Comparison of ENCODE assay signal across 1 cellular context in the genomic region with DNA sequence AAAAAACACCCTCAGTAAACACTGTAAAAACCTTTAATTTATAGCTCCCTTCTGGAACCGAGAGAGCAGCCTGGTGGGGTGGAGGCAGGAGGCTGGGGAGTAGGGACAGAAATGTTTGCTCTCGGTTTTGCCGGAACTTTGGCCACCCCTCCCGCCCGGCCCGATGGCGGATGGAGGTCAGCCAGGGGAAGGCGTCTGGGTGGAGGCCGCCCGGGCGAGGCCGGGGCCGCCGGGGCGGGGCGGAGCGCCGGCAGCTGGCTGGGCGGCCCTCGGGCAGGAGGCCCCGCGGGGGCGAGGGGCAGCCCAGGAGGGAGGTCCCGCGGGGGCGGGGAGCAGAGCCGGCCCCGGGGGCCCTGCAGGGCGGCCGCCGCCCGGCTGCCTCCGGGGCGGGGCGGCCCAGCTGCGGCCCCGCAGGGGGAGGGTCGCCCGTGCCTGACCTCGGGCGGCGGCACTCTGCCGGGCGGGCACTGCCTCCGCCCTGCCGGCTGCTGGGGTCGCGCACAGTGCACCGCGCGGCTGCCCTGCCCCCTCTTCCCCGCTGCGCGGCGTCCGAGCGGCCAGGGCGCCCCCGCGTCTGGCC.
TF ChIP-seq lines count a peak whose summit lies in the region.

No MANE protein-coding gene starts in this region.

TF ChIP-seq in K562, 482 proteins besides CTCF, POLR2A, EP300 and RAD21 (continued from another document and continues in another):
- TF ChIP-seq ZMIZ1 (IDR thresholded peaks at IDR 0.05; ENCODE audit: low read depth in 2 of 2, low read length in 2 of 2) (no peak), ADNP (tag; IDR thresholded peaks at IDR 0.05) (no peak), ZNF24 (IDR thresholded peaks at IDR 0.05) (no peak), KDM4B (IDR thresholded peaks at IDR 0.05; ENCODE audit: borderline replicate concordance in 2 of 2, low read depth in 1 of 2) (no peak; a peak in 1 of 4 replicates), MAZ (CRISPR knock-in tag; conservative IDR thresholded peaks at IDR 0.05 in 1 of 2, IDR thresholded peaks at IDR 0.05 in 1 of 2) (peak in 1 of 2 experiments; percentile 48; a peak in 1 of 4 replicates), TCFL5 (CRISPR knock-in tag; conservative IDR thresholded peaks at IDR 0.05) (no peak), XRCC5 (IDR thresholded peaks at IDR 0.05; ENCODE audit: low read depth, low read length) (no peak), NFYB (IDR thresholded peaks at IDR 0.05; ENCODE audit: extremely low read depth, insufficient read length) (no peak), YY1 (IDR thresholded peaks at IDR 0.05; ENCODE audit: borderline replicate concordance in 1 of 3, control insufficient read depth in 1 of 3, extremely low read depth in 1 of 3, insufficient read depth in 3 of 3, insufficient read length in 1 of 3, insufficient replicate concordance in 2 of 3, low read depth in 1 of 3, low read length in 2 of 3) (peak in 2 of 3 experiments; percentile 79 to 88), MYC (IDR thresholded peaks at IDR 0.05; ENCODE audit: low read depth, low read length) (peak; percentile 44), MYC (CRISPR knock-in tag; IDR thresholded peaks at IDR 0.05; ENCODE audit: borderline replicate concordance, low read depth) (no peak), SMARCA4 (IDR thresholded peaks at IDR 0.05) (peak; percentile 50; the same call in 1 of the 2 replicates), ZNF695 (CRISPR knock-in tag; IDR thresholded peaks at IDR 0.05) (no peak), CEBPB (tag; IDR thresholded peaks at IDR 0.05) (no peak), SMARCA5 (IDR thresholded peaks at IDR 0.05) (no peak), JUNB (CRISPR knock-in tag; conservative IDR thresholded peaks at IDR 0.05) (no peak), EZH2 (IDR thresholded peaks at IDR 0.05; ENCODE audit: borderline replicate concordance, low read depth, low read length) (no peak), DPF2 (IDR thresholded peaks at IDR 0.05) (peak; percentile 39; the same call in 1 of the 2 replicates), GTF2A2 (tag; IDR thresholded peaks at IDR 0.05) (0 out of 2 replicates have a peak, but pooled peaks have one; percentile 32), GABPB1 (CRISPR knock-in tag; IDR thresholded peaks at IDR 0.05) (no peak), CBFA2T3 (IDR thresholded peaks at IDR 0.05) (0 out of 2 replicates have a peak, but pooled peaks have one; percentile 10), TRIM24 (IDR thresholded peaks at IDR 0.05) (0 out of 4 replicates have a peak, but pooled peaks of 1 of the 2 experiments have one; percentile 11), ETV1 (tag; conservative IDR thresholded peaks at IDR 0.05; ENCODE audit: low read depth) (peak; percentile 39; the same call in 1 of the 2 replicates), STAT6 (CRISPR knock-in tag; IDR thresholded peaks at IDR 0.05) (no peak), NFATC3 (IDR thresholded peaks at IDR 0.05) (0 out of 2 replicates have a peak, but pooled peaks have one; percentile 36), MED1 (CRISPR knock-in tag; IDR thresholded peaks at IDR 0.05; ENCODE audit: borderline replicate concordance) (no peak), POLR2G (IDR thresholded peaks at IDR 0.05; ENCODE audit: low read depth, low read length) (peak; percentile 79), POLR2B (IDR thresholded peaks at IDR 0.05; ENCODE audit: low read depth, partially characterized antibody) (peak; percentile 86), BRF1 (IDR thresholded peaks at IDR 0.05; ENCODE audit: borderline replicate concordance, extremely low read depth, insufficient read length) (no peak), PHF20 (IDR thresholded peaks at IDR 0.05; ENCODE audit: partially characterized antibody) (peak; percentile 29), THAP12 (CRISPR knock-in tag; IDR thresholded peaks at IDR 0.05) (no peak; the same call in 1 of the 2 replicates), RBM39 (optimal IDR thresholded peaks at IDR 0.05; ENCODE audit: low read depth, low read length) (no peak), ZNF512 (tag; IDR thresholded peaks at IDR 0.05) (no peak), CXXC5 (CRISPR knock-in tag; IDR thresholded peaks at IDR 0.05) (peak; percentile 91), ZNF408 (CRISPR knock-in tag; IDR thresholded peaks at IDR 0.05; ENCODE audit: low read depth) (no peak), CCNT2 (IDR thresholded peaks at IDR 0.05; ENCODE audit: borderline replicate concordance, extremely low read depth, insufficient read length, low read depth, low read length) (peak; percentile 99), POLR2H (tag; IDR thresholded peaks at IDR 0.05; ENCODE audit: low read depth) (peak; percentile 76)
- TF ChIP-seq, protein P1, sequence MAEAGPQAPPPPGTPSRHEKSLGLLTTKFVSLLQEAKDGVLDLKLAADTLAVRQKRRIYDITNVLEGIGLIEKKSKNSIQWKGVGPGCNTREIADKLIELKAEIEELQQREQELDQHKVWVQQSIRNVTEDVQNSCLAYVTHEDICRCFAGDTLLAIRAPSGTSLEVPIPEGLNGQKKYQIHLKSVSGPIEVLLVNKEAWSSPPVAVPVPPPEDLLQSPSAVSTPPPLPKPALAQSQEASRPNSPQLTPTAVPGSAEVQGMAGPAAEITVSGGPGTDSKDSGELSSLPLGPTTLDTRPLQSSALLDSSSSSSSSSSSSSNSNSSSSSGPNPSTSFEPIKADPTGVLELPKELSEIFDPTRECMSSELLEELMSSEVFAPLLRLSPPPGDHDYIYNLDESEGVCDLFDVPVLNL (CRISPR knock-in tag; IDR thresholded peaks at IDR 0.05; ENCODE audit: low read depth) = no peak
- TF ChIP-seq, protein P2, sequence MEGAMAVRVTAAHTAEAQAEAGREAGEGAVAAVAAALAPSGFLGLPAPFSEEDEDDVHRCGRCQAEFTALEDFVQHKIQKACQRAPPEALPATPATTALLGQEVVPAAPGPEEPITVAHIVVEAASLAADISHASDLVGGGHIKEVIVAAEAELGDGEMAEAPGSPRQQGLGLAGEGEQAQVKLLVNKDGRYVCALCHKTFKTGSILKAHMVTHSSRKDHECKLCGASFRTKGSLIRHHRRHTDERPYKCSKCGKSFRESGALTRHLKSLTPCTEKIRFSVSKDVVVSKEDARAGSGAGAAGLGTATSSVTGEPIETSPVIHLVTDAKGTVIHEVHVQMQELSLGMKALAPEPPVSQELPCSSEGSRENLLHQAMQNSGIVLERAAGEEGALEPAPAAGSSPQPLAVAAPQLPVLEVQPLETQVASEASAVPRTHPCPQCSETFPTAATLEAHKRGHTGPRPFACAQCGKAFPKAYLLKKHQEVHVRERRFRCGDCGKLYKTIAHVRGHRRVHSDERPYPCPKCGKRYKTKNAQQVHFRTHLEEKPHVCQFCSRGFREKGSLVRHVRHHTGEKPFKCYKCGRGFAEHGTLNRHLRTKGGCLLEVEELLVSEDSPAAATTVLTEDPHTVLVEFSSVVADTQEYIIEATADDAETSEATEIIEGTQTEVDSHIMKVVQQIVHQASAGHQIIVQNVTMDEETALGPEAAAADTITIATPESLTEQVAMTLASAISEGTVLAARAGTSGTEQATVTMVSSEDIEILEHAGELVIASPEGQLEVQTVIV (CRISPR knock-in tag; IDR thresholded peaks at IDR 0.05; ENCODE audit: borderline replicate concordance) = no peak
- TF ChIP-seq, protein P3, sequence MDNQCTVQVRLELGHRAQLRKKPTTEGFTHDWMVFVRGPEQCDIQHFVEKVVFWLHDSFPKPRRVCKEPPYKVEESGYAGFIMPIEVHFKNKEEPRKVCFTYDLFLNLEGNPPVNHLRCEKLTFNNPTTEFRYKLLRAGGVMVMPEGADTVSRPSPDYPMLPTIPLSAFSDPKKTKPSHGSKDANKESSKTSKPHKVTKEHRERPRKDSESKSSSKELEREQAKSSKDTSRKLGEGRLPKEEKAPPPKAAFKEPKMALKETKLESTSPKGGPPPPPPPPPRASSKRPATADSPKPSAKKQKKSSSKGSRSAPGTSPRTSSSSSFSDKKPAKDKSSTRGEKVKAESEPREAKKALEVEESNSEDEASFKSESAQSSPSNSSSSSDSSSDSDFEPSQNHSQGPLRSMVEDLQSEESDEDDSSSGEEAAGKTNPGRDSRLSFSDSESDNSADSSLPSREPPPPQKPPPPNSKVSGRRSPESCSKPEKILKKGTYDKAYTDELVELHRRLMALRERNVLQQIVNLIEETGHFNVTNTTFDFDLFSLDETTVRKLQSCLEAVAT (IDR thresholded peaks at IDR 0.05) = peak in 1 of 2 experiments; percentile 32; a peak in 2 of 4 replicates
- TF ChIP-seq, protein P4, sequence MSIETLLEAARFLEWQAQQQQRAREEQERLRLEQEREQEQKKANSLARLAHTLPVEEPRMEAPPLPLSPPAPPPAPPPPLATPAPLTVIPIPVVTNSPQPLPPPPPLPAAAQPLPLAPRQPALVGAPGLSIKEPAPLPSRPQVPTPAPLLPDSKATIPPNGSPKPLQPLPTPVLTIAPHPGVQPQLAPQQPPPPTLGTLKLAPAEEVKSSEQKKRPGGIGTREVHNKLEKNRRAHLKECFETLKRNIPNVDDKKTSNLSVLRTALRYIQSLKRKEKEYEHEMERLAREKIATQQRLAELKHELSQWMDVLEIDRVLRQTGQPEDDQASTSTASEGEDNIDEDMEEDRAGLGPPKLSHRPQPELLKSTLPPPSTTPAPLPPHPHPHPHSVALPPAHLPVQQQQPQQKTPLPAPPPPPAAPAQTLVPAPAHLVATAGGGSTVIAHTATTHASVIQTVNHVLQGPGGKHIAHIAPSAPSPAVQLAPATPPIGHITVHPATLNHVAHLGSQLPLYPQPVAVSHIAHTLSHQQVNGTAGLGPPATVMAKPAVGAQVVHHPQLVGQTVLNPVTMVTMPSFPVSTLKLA (conservative IDR thresholded peaks at IDR 0.05) = no peak
- TF ChIP-seq, protein P5, sequence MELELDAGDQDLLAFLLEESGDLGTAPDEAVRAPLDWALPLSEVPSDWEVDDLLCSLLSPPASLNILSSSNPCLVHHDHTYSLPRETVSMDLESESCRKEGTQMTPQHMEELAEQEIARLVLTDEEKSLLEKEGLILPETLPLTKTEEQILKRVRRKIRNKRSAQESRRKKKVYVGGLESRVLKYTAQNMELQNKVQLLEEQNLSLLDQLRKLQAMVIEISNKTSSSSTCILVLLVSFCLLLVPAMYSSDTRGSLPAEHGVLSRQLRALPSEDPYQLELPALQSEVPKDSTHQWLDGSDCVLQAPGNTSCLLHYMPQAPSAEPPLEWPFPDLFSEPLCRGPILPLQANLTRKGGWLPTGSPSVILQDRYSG (tag; conservative IDR thresholded peaks at IDR 0.05; ENCODE audit: low read depth) = no peak
